15 cellular contexts compared by ENCODE assay signal in the genomic region with DNA sequence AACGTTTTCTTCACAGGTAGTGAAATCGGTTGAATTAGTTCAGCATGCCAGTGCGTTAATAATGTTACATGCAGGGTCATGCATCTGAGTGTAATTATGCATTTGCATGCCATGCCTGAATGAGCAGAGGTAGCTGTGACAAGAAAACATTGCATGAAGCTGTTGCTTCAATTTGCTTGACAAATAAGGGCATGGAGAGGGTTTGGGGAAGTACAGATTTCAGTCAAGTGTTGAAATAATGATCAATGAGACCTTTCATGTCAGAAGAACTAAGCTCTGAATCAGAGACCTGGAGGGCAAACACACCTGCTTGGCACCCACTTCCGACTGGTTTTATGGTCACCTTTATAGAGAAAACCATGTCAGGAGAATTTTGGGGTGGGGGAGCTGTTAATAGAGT.
DNase-seq lines count a peak whose midpoint lies in the region; ATAC-seq and TF ChIP-seq lines count a peak whose summit lies in the region.
"Had no signal": no experiment of that assay in that cellular context is flagged by ENCODE, and none has a peak within 500 bp of the region (broad histone marks: within the 10 kb centered on the region; RNA-seq: fewer than 3 reads in every experiment).

No MANE protein-coding gene starts in this region.

- H3K36me3 ChIP-seq in PC-9 (ENCODE audit: low read depth) = no peaks in the 10 kb centered on the region
- H3K36me3 ChIP-seq: BLaER1 had no signal

- no peak overlapping the region for H3K27ac Mint-ChIP-seq in activated naive CD8-positive, alpha-beta T cell treated with anti-CD3 and anti-CD28 coated beads for 36 hours
- H3K27ac Mint-ChIP-seq: activated T-cell treated with anti-CD3 and anti-CD28 coated beads, Interleukin-2, amount 50 U/mL, for 24 hours had no signal

- POLR2A ChIA-PET in PC-9 (lab: Charles Lee; ENCODE audit: unreplicated experiment) = no interaction called here

- H3K4me1 Mint-ChIP-seq in activated naive CD8-positive, alpha-beta T cell treated with anti-CD3 and anti-CD28 coated beads for 36 hours = no peaks in the 10 kb centered on the region

- H3K4me3 ChIP-seq in PC-9 = no peak overlapping the region
- H3K4me3 ChIP-seq: BLaER1, K562, lower lobe of right lung had no signal

- in situ Hi-C loops in ACHN (cut with HindIII; ENCODE audit: low pct_ligation_motif_present, low pct_unique_long_range_greater_than_20kb, low sequenced_read_pairs) = no loop called here

- H3K79me2 ChIP-seq in PC-9 (ENCODE audit: low read depth) = no peaks in the 10 kb centered on the region

- H3K9me3 ChIP-seq in PC-9 (ENCODE audit: insufficient read depth, low read depth) = no peaks in the 10 kb centered on the region
- H3K9me3 ChIP-seq: BLaER1, lower lobe of right lung had no signal

- no peaks in the 10 kb centered on the region for H4K20me1 ChIP-seq in PC-9 (ENCODE audit: insufficient read depth)
- H4K20me1 ChIP-seq: BLaER1 had no signal

- no peaks in the 10 kb centered on the region for H3K9me2 ChIP-seq in PC-9 (ENCODE audit: insufficient read depth)

- ATAC-seq in GM18907 (IDR thresholded peaks at IDR 0.05; ENCODE audit: unreplicated experiment) (peak; percentile 75), HG03520 (IDR thresholded peaks at IDR 0.05; ENCODE audit: unreplicated experiment) (peak; percentile 34), omental fat pad (ENCODE audit: low FRiP score) (no peak)

- intact Hi-C loops in PC-9 (cut with micrococcal nuclease; ENCODE audit: unreplicated experiment) = loop anchor here (1.0 to 5.0 kb wide), 2 partner anchors 34 to 193 kb away; no protein-coding TSS in a partner anchor

- peak overlapping the region; percentile 2; the same call in 1 of the 2 replicates for H3K4me2 ChIP-seq in PC-9
- H3K4me2 ChIP-seq: BLaER1 had no signal

- no peaks in the 10 kb centered on the region for H3K27me3 ChIP-seq in PC-9 (ENCODE audit: insufficient read depth, low read depth)
- H3K27me3 ChIP-seq: BLaER1 had no signal

- no peak overlapping the region for H2AFZ ChIP-seq in PC-9

- DNase-seq in DMS153 treated with DMSO at 0.1 percent for 48 hours (lab: John Stamatoyannopoulos, UW; ENCODE audit: unreplicated experiment) = peak; percentile 43
- DNase-seq in PC-9 = peak in 1 of 2 experiments; percentile 93
- no peak for DNase-seq in activated naive CD8-positive, alpha-beta T cell treated with anti-CD3 and anti-CD28 coated beads for 36 hours
- DNase-seq in omental fat pad (ENCODE audit: low spot score) = no peak
- no peak for DNase-seq in activated naive CD4-positive, alpha-beta T cell treated with anti-CD3 and anti-CD28 coated beads, Interleukin-2, amount 50 U/mL, for 16 hours
- DNase-seq in ACHN = no peak
- DNase-seq: stimulated activated naive CD4-positive, alpha-beta T cell treated with Interleukin-2 at 50 U/mL for 16 hours had no signal

- H3K27me3 Mint-ChIP-seq in activated naive CD8-positive, alpha-beta T cell treated with anti-CD3 and anti-CD28 coated beads for 36 hours = peaks cover 3% of the 10 kb centered on the region
- H3K27me3 Mint-ChIP-seq: activated T-cell treated with anti-CD3 and anti-CD28 coated beads, Interleukin-2, amount 50 U/mL, for 24 hours had no signal

- H3F3A ChIP-seq in PC-9 (ENCODE audit: insufficient read depth, low read depth) = peaks cover 5% of the 10 kb centered on the region; the same call in 1 of the 2 replicates

- H3K4me1 ChIP-seq in PC-9 (replicated peaks; ENCODE audit: insufficient read depth) = peaks cover 29% of the 10 kb centered on the region
- H3K4me1 ChIP-seq: BLaER1, lower lobe of right lung had no signal

- TF ChIP-seq CTCF in PC-9 (conservative IDR thresholded peaks at IDR 0.05) (no peak), omental fat pad (IDR thresholded peaks at IDR 0.05) (no peak)

- H3K36me3 Mint-ChIP-seq in activated naive CD8-positive, alpha-beta T cell treated with anti-CD3 and anti-CD28 coated beads for 36 hours = no peaks in the 10 kb centered on the region

- BruUV-seq in PC-9 (replicated peaks; lab: Mats Ljungman, UMichigan) = no TSS peak

- H3K27ac ChIP-seq in PC-9 = peak overlapping the region; percentile 56
- H3K27ac ChIP-seq: BLaER1, lower lobe of right lung, RWPE1 had no signal

- H3K9me3 Mint-ChIP-seq in activated naive CD8-positive, alpha-beta T cell treated with anti-CD3 and anti-CD28 coated beads for 36 hours = no peaks in the 10 kb centered on the region
- H3K9me3 Mint-ChIP-seq: activated T-cell treated with anti-CD3 and anti-CD28 coated beads, Interleukin-2, amount 50 U/mL, for 24 hours; neural crest cell had no signal

- CTCF ChIA-PET in PC-9 (lab: Charles Lee) = interaction anchor here (0.7 kb wide), 1 partner anchor 196 kb away, joined by 3 read pairs; no protein-coding TSS in a partner anchor

- no peak overlapping the region for H3K4me3 Mint-ChIP-seq in activated naive CD8-positive, alpha-beta T cell treated with anti-CD3 and anti-CD28 coated beads for 36 hours
- H3K4me3 Mint-ChIP-seq: activated T-cell treated with anti-CD3 and anti-CD28 coated beads, Interleukin-2, amount 50 U/mL, for 24 hours; neural crest cell had no signal
